1 cellular context compared by ENCODE assay signal in genomic region chr11:73645570-73645969, GRCh38.
TF ChIP-seq lines count a peak whose summit lies in the region.

No MANE protein-coding gene starts in this region.

TF ChIP-seq in IMR-90, 13 proteins besides CTCF, POLR2A, EP300 and RAD21:
- TF ChIP-seq ELK1 (IDR thresholded peaks at IDR 0.05; ENCODE audit: borderline replicate concordance, low read depth, low read length) (no peak), RFX5 (IDR thresholded peaks at IDR 0.05; ENCODE audit: low read depth, low read length) (no peak), CHD1 (IDR thresholded peaks at IDR 0.05; ENCODE audit: low read depth, low read length) (no peak), NFE2L2 (IDR thresholded peaks at IDR 0.05; ENCODE audit: low read depth, low read length) (no peak)
TF ChIP-seq in IMR-90: peak in this region for 0.
